Comparison of ENCODE assay signal across 5 cellular contexts in genomic region chr15:75871589-75871988, GRCh38. TPM values are rescaled to one million over a fixed set of nuclear protein-coding genes. Genes with fewer than 3 reads are reported as not detected.
DNase-seq lines count a peak whose midpoint lies in the region; ATAC-seq, FAIRE-seq and TF ChIP-seq lines count a peak whose summit lies in the region.
"Not testable (repeated sequence)": the region's sequence is repeated elsewhere in the genome, so short reads cannot be mapped to it uniquely, and the experiment has no call there.

No MANE protein-coding gene starts in this region.

- H3K9me3 ChIP-seq in H9 (ENCODE audit: control insufficient read depth, low read depth, low read length); HUES64 (ENCODE audit: insufficient read depth, low read depth, low read length); H1 (ENCODE audit: insufficient read depth in 2 of 2, low read depth in 1 of 2, low read length in 1 of 2); iPS-20b (ENCODE audit: insufficient read depth, low read depth, low read length): not testable (repeated sequence)

- not testable (repeated sequence) for H3K4me2 ChIP-seq in H9 (ENCODE audit: insufficient read depth, insufficient read length, low read length)
- H3K4me2 ChIP-seq in H1 (ENCODE audit: insufficient read depth in 1 of 2, low read depth in 2 of 2, low read length in 2 of 2): 0 out of 4 replicates have a peak overlapping the region, but pooled peaks of 1 of the 2 experiments have one; percentile 37

- not testable (repeated sequence) for H2BK15ac ChIP-seq in H9 (ENCODE audit: low read depth, low read length); H1 (ENCODE audit: low read length)

- H3K4me1 ChIP-seq in H9 (ENCODE audit: insufficient read depth, low read length) (peaks cover 12% of the 10 kb centered on the region), HUES64 (ENCODE audit: insufficient read depth, low read length) (peaks cover 54% of the 10 kb centered on the region), H1 (replicated peaks in 1 of 4; ENCODE audit: control insufficient read depth in 3 of 4, insufficient read depth in 4 of 4, low read length in 3 of 4) (peaks cover 0 to 12% (median 7%) of the 10 kb centered on the region in 4 experiments; a peak in 3 of 7 replicates), iPS-20b (ENCODE audit: insufficient read depth, low read length) (peaks cover 42% of the 10 kb centered on the region)

- H2BK120ac ChIP-seq in H9 (ENCODE audit: low read depth, low read length, poor library complexity, severe bottlenecking): not testable (repeated sequence)
- peak overlapping the region; percentile 21 for H2BK120ac ChIP-seq in H1 (replicated peaks; ENCODE audit: low read depth, low read length)

- H2BK20ac ChIP-seq in H9 (ENCODE audit: low read depth, low read length, poor library complexity, severe bottlenecking); H1 (ENCODE audit: low read length): not testable (repeated sequence)

- not testable (repeated sequence) for H3T11ph ChIP-seq in H9 (ENCODE audit: low read length)

- TF ChIP-seq RAD21 in H1 (IDR thresholded peaks at IDR 0.05 in 1 of 2, conservative IDR thresholded peaks at IDR 0.05 in 1 of 2; ENCODE audit: low read depth in 2 of 2, low read length in 2 of 2): not testable (repeated sequence)

- H3K9me3 Mint-ChIP-seq in H9, WTC11: not testable (repeated sequence)

- not testable (repeated sequence) for H2AFZ ChIP-seq in H9 (ENCODE audit: low read length); H1 (ENCODE audit: low read length)

- peaks cover 29 to 54% (median 49%) of the 10 kb centered on the region in 3 experiments for H3K36me3 Mint-ChIP-seq in H9 (ENCODE audit: insufficient read depth in 1 of 3, low read depth in 3 of 3)
- peaks cover 51% of the 10 kb centered on the region for H3K36me3 Mint-ChIP-seq in WTC11

- H3K9ac ChIP-seq in H9 (ENCODE audit: extremely low read depth, insufficient read length, low read length); HUES64 (ENCODE audit: low read depth, low read length); H1 (replicated peaks in 1 of 4; ENCODE audit: extremely low read depth in 1 of 4, low read depth in 3 of 4, low read length in 3 of 4): not testable (repeated sequence)
- peak overlapping the region; percentile 23 for H3K9ac ChIP-seq in iPS-20b (ENCODE audit: low read depth, low read length)

- not testable (repeated sequence) for H3K27me3 Mint-ChIP-seq in H9 (ENCODE audit: low read depth); WTC11 (ENCODE audit: low read depth)

- H2BK12ac ChIP-seq in H9 (ENCODE audit: insufficient read length, low read depth, low read length): not testable (repeated sequence)
- peak overlapping the region; percentile 77; the same call in 1 of the 2 replicates for H2BK12ac ChIP-seq in H1 (ENCODE audit: low read depth, low read length)

- H3K27ac Mint-ChIP-seq in H9 (peak overlapping the region; percentile 54 to 88 (median 70); a peak in 6 of 7 replicates), WTC11 (peak overlapping the region; percentile 78)

- WGBS in H9 (ENCODE audit: extremely low coverage, insufficient read length, low lambda C conversion rate): 100% methylated on average over 1 of the region's 1 CpG
- WGBS in HUES64: 88% methylated on average over 1 of the region's 1 CpG
- 74% methylated on average over 1 of the region's 1 CpG; no CpG with 5 or more reads in 1 of the 2 experiments for WGBS in H1 (ENCODE audit: extremely low coverage in 1 of 2, insufficient coverage in 1 of 2, insufficient read length in 1 of 2, insufficient replicate concordance in 2 of 2, low coverage in 1 of 2, low lambda C conversion rate in 2 of 2, missing lambda C conversion rate in 1 of 2), 2 experiments

- not testable (repeated sequence) for H3K4ac ChIP-seq in H9 (ENCODE audit: low read depth, low read length); H1 (replicated peaks; ENCODE audit: insufficient read length, low read depth, low read length)

- H3K79me1 ChIP-seq in H9 (ENCODE audit: insufficient read depth, low read depth, low read length, poor library complexity, severe bottlenecking); H1 (ENCODE audit: low read depth, low read length): not testable (repeated sequence)

- not testable (repeated sequence) for H3K79me2 ChIP-seq in H9 (ENCODE audit: insufficient read depth, low read length)
- H3K79me2 ChIP-seq in H1 (ENCODE audit: control insufficient read depth in 1 of 2, insufficient read depth in 2 of 2, low read length in 2 of 2): peaks cover 0 to 26% of the 10 kb centered on the region in 2 experiments; a peak in 2 of 4 replicates

- H3K23ac ChIP-seq in H9 (ENCODE audit: insufficient read length, low read depth, low read length); H1 (ENCODE audit: insufficient read length): not testable (repeated sequence)

- CTCF ChIA-PET in WTC11 (lab: Charles Lee); H1 (lab: Charles Lee; ENCODE audit: partially characterized antibody): not testable (repeated sequence)

- not testable (repeated sequence) for H2BK5ac ChIP-seq in H9 (ENCODE audit: insufficient read length, low read length)
- H2BK5ac ChIP-seq in H1 (ENCODE audit: low read depth, low read length): peak overlapping the region; percentile 71; the same call in 1 of the 2 replicates

- not testable (repeated sequence) for TF ChIP-seq EP300 in H1 (IDR thresholded peaks at IDR 0.05; ENCODE audit: borderline replicate concordance in 1 of 2, low read depth in 2 of 2, low read length in 2 of 2)

- not testable (repeated sequence) for TF ChIP-seq CTCF in H9 (conservative IDR thresholded peaks at IDR 0.05); WTC11 (IDR thresholded peaks at IDR 0.05); H1 (IDR thresholded peaks at IDR 0.05; ENCODE audit: control extremely low read depth in 1 of 3, insufficient read depth in 1 of 3, low read depth in 1 of 3, low read length in 3 of 3)

- H3K14ac ChIP-seq in H9 (ENCODE audit: insufficient read depth, low read length); H1 (ENCODE audit: insufficient read length): not testable (repeated sequence)

- not testable (repeated sequence) for H2AK5ac ChIP-seq in H9 (ENCODE audit: insufficient read length, low read length)
- peak overlapping the region; percentile 98; the same call in 1 of the 2 replicates for H2AK5ac ChIP-seq in H1 (ENCODE audit: low read depth, low read length)

- not testable (repeated sequence) for H3K18ac ChIP-seq in H9 (ENCODE audit: insufficient read length, low read depth, low read length); H1 (ENCODE audit: extremely low read depth, low read length)

- TF ChIP-seq POLR2A in H1 (IDR thresholded peaks at IDR 0.05; ENCODE audit: control extremely low read depth in 1 of 2, low read depth in 2 of 2, low read length in 2 of 2): not testable (repeated sequence)

- H3K56ac ChIP-seq in H9 (ENCODE audit: insufficient read length, low read depth, low read length); H1 (replicated peaks; ENCODE audit: insufficient read length, low read depth, low read length): not testable (repeated sequence)

- not testable (repeated sequence) for FAIRE-seq in H1 (lab: Jason Lieb, UNC)

- POLR2A ChIA-PET in WTC11 (lab: Charles Lee): not testable (repeated sequence)
- POLR2A ChIA-PET in H1 (lab: Charles Lee; ENCODE audit: partially characterized antibody): interaction anchor here (0.9 kb wide), 1 partner anchor 11 kb away, joined by 3 read pairs; no protein-coding TSS in a partner anchor

- not testable (repeated sequence) for H3K23me2 ChIP-seq in H9 (ENCODE audit: insufficient read length, low read depth, low read length, poor library complexity, severe bottlenecking); H1 (ENCODE audit: low read depth, low read length)

- H3K36me3 ChIP-seq in HUES64 (ENCODE audit: insufficient read depth, low read length): peaks cover 51% of the 10 kb centered on the region
- peaks cover 4 to 42% (median 13%) of the 10 kb centered on the region in 4 experiments for H3K36me3 ChIP-seq in H1 (ENCODE audit: control insufficient read depth in 2 of 4, insufficient read depth in 4 of 4, low read length in 3 of 4)
- peaks cover 53% of the 10 kb centered on the region for H3K36me3 ChIP-seq in iPS-20b (ENCODE audit: insufficient read depth, low read depth, low read length)

- not testable (repeated sequence) for H4K5ac ChIP-seq in H9 (ENCODE audit: insufficient read length, low read depth, low read length); H1 (ENCODE audit: insufficient read length, low read depth, low read length)

- H4K20me1 ChIP-seq in H9 (ENCODE audit: control insufficient read depth, insufficient read depth, insufficient read length); H1 (replicated peaks in 1 of 2; ENCODE audit: control insufficient read depth in 1 of 2, insufficient read depth in 2 of 2, low read length in 2 of 2): not testable (repeated sequence)

- H3K27ac ChIP-seq in H9 (ENCODE audit: insufficient read length, low read depth, low read length); H1 (ENCODE audit: low read depth, low read length); iPS-20b (ENCODE audit: low read length): not testable (repeated sequence)
- peak overlapping the region; percentile 72 for H3K27ac ChIP-seq in HUES64 (ENCODE audit: low read depth, low read length)

- not testable (repeated sequence) for DNase-seq in H9; WTC11 (ENCODE audit: low spot score); H1 (ENCODE audit: low read depth in 1 of 2, low spot score in 2 of 2)

- H4K91ac ChIP-seq in H9 (ENCODE audit: insufficient read length, low read depth, low read length); H1 (replicated peaks; ENCODE audit: insufficient read length, low read length): not testable (repeated sequence)

- H3K27me3 ChIP-seq in H9 (ENCODE audit: insufficient read depth, low read length); HUES64 (ENCODE audit: insufficient read depth, low read length); H1 (replicated peaks in 1 of 4; ENCODE audit: control insufficient read depth in 3 of 4, extremely low read depth in 1 of 4, insufficient read depth in 3 of 4, low read length in 3 of 4); iPS-20b (ENCODE audit: insufficient read depth, low read length): not testable (repeated sequence)

- H3K4me1 Mint-ChIP-seq in H9 (peaks cover 65 to 66% of the 10 kb centered on the region in 2 experiments), WTC11 (peaks cover 74% of the 10 kb centered on the region)

- H3K4me3 ChIP-seq in HUES64 (ENCODE audit: low read length); H1 (ENCODE audit: extremely low read depth in 1 of 4, insufficient read depth in 2 of 4, low read depth in 3 of 4, low read length in 4 of 4); iPS-20b (ENCODE audit: low read length): not testable (repeated sequence)

- not testable (repeated sequence) for H4K8ac ChIP-seq in H9 (replicated peaks; ENCODE audit: insufficient read length, low read depth, low read length); H1 (ENCODE audit: extremely low read depth, insufficient read depth, low read length)

- ATAC-seq in WTC11: not testable (repeated sequence)

- H3K4me3 Mint-ChIP-seq in H9, WTC11: not testable (repeated sequence)

RNA-seq across cellular contexts. Expression of gene UBE2Q2, which starts 28.3 kb away (rescaled TPM):
- total RNA-seq in H9 (2021) (29.6 and 31.8 TPM in 2 replicates), WTC11 (2021) (26.1 to 28.2 TPM (median 27.0 TPM) in 3 replicates)
- 15.9 TPM for polyA plus RNA-seq in HUES64 (2013, experiment 1 of 2)
- polyA plus RNA-seq in HUES64 (2013, experiment 2 of 2): 20.0 TPM
- 22.4 and 22.7 TPM in 2 replicates for total RNA-seq in H1 (2021; fragmentation: NEBNext Ultra II Directional; extraction: Animal tissue kit (Norgen Biotek cat#: 25700))
- polyA plus RNA-seq in H1 (2011; rRNA removed): 6.5 and 10.1 TPM in 2 replicates
- 12.3 TPM for polyA plus RNA-seq in H1 (2011; cell fraction: cytosol; rRNA removed)
- polyA plus RNA-seq in H1 (2011; cell fraction: nucleus; rRNA removed): 13.9 TPM
- 9.2 to 14.6 TPM (median 10.4 TPM) in 4 replicates for polyA plus RNA-seq in H1 (2012, experiment 1 of 2)
- 1.3 TPM for polyA plus RNA-seq in H1 (2012, experiment 2 of 2)
- polyA plus RNA-seq in H1 (2013, experiment 1 of 2): 12.7 TPM
- 13.4 TPM for polyA plus RNA-seq in H1 (2013, experiment 2 of 2)
- 8.8 and 9.4 TPM in 2 replicates for polyA minus RNA-seq in H1 (2011; rRNA and poly(A)+ RNA removed)
- 9.2 TPM for polyA minus RNA-seq in H1 (2011; cell fraction: cytosol; rRNA and poly(A)+ RNA removed)
- 30.1 TPM for polyA minus RNA-seq in H1 (2011; cell fraction: nucleus; rRNA and poly(A)+ RNA removed)

RNA-seq across cellular contexts. Expression of gene FBXO22, which starts 32.1 kb away (rescaled TPM):
- 59.2 and 59.9 TPM in 2 replicates for total RNA-seq in H9 (2021)
- polyA plus RNA-seq in HUES64 (2013, experiment 1 of 2): 34.2 TPM
- polyA plus RNA-seq in HUES64 (2013, experiment 2 of 2): 39.1 TPM
- 90.3 to 95.7 TPM (median 90.9 TPM) in 3 replicates for total RNA-seq in WTC11 (2021)
- total RNA-seq in H1 (2021; fragmentation: NEBNext Ultra II Directional; extraction: Animal tissue kit (Norgen Biotek cat#: 25700)): 66.8 and 67.3 TPM in 2 replicates
- 33.2 and 39.9 TPM in 2 replicates for polyA plus RNA-seq in H1 (2011; rRNA removed)
- 43.1 TPM for polyA plus RNA-seq in H1 (2011; cell fraction: cytosol; rRNA removed)
- polyA plus RNA-seq in H1 (2011; cell fraction: nucleus; rRNA removed): 61.0 TPM
- polyA plus RNA-seq in H1 (2012, experiment 1 of 2): 69.8 to 85.0 TPM (median 74.9 TPM) in 4 replicates
- 18.4 TPM for polyA plus RNA-seq in H1 (2012, experiment 2 of 2)
- polyA plus RNA-seq in H1 (2013, experiment 1 of 2): 31.6 TPM
- polyA plus RNA-seq in H1 (2013, experiment 2 of 2): 34.3 TPM
- 62.9 and 76.8 TPM in 2 replicates for polyA minus RNA-seq in H1 (2011; rRNA and poly(A)+ RNA removed)
- polyA minus RNA-seq in H1 (2011; cell fraction: cytosol; rRNA and poly(A)+ RNA removed): 63.5 TPM
- polyA minus RNA-seq in H1 (2011; cell fraction: nucleus; rRNA and poly(A)+ RNA removed): 70.9 TPM
